In the genomic region with DNA sequence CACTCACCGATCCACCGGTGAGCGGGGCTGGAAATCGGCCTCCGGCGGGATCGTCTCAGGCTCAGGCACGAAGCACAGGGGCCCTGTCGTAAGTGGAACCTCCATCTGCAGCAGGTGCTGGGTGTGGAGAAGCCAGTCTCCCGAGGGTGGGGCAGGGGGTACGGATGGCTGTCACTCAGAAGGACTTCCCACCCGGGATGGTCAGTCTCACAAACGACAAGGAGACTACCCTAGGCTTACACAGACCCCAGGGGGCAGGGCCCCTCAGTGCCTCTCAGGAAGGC, we compare ENCODE assay signal across 8 cellular contexts. TPM values are rescaled to one million over a fixed set of nuclear protein-coding genes. Genes with fewer than 3 reads are reported as not detected.
"Had no signal": no experiment of that assay in that cellular context is flagged by ENCODE, and none has a peak within 500 bp of the region (broad histone marks: within the 10 kb centered on the region; RNA-seq: fewer than 3 reads in every experiment).

No MANE protein-coding gene starts in this region.

- H3K36me3 Mint-ChIP-seq: IgD-negative memory B cell had no signal

- H3K27ac Mint-ChIP-seq: GM23338, IgD-negative memory B cell had no signal

- H3K4me1 Mint-ChIP-seq: GM23338 had no signal

- DNase-seq: Karpas-422, KBM-7 had no signal

- H3K9me3 Mint-ChIP-seq: GM23338, IgD-negative memory B cell had no signal

- H3K36me3 ChIP-seq: HAP-1 had no signal

- H3K4me3 Mint-ChIP-seq: GM23338 had no signal

- H3K4me3 ChIP-seq: GM23338, HAP-1 had no signal

- ATAC-seq: GM23338, HCT116, HepG2 had no signal

RNA-seq across cellular contexts. Expression of a gene that starts 47.6 kb away (rescaled TPM):
- total RNA-seq: HT1080 had no signal
